ENCODE assay signal across 29 cellular contexts in genomic region chr17:11340798-11341197, GRCh38.
"Had no signal": no experiment of that assay in that cellular context is flagged by ENCODE, and none has a peak within 500 bp of the region (broad histone marks: within the 10 kb centered on the region; RNA-seq: fewer than 3 reads in every experiment).

No MANE protein-coding gene starts in this region.

- H3K9me3 ChIP-seq: ascending aorta, breast epithelium had no signal

- H3K27ac Mint-ChIP-seq: activated CD4-positive, alpha-beta T cell treated with anti-CD3 and anti-CD28 coated beads for 36 hours; activated CD4-positive, alpha-beta T cell treated with anti-CD3 and anti-CD28 coated beads, Interleukin-2, amount 10 ng/mL, durations not matched to agents 7 days and 5 days; activated CD8-positive, alpha-beta memory T cell treated with anti-CD3 and anti-CD28 coated beads, Interleukin-2, amount 10 ng/mL, durations not matched to agents 7 days and 5 days; activated CD8-positive, alpha-beta T cell treated with anti-CD3 and anti-CD28 coated beads, Interleukin-2, amount 10 ng/mL, durations not matched to agents 7 days and 5 days; activated naive CD4-positive, alpha-beta T cell treated with anti-CD3 and anti-CD28 coated beads, Interleukin-2, amount 10 ng/mL, durations not matched to agents 7 days and 5 days; activated naive CD4-positive, alpha-beta T cell treated with anti-CD3 and anti-CD28 coated beads, Interleukin-2, amount 50 U/mL, for 72 hours; activated naive CD8-positive, alpha-beta T cell treated with anti-CD3 and anti-CD28 coated beads, Interleukin-2, amount 10 ng/mL, durations not matched to agents 7 days and 5 days; activated T-cell treated with anti-CD3 and anti-CD28 coated beads, Interleukin-2, amount 50 U/mL, for 24 hours; activated T-cell treated with anti-CD3 and anti-CD28 coated beads, Interleukin-2, amount 50 U/mL, for 72 hours; brain; dendritic cell treated with granulocyte-macrophage colony-stimulating factor and Interleukin-4, amounts not matched to agents 40 ng/mL and 50 ng/mL, for 4 days; endodermal cell had no signal

- H3K27ac ChIP-seq: ascending aorta, breast epithelium, cardiac muscle cell, coronary artery, dorsolateral prefrontal cortex had no signal

- H3K4me3 Mint-ChIP-seq: activated CD4-positive, alpha-beta T cell treated with anti-CD3 and anti-CD28 coated beads for 36 hours; activated CD4-positive, alpha-beta T cell treated with anti-CD3 and anti-CD28 coated beads, Interleukin-2, amount 10 ng/mL, durations not matched to agents 7 days and 5 days; activated CD8-positive, alpha-beta memory T cell treated with anti-CD3 and anti-CD28 coated beads, Interleukin-2, amount 10 ng/mL, durations not matched to agents 7 days and 5 days; activated CD8-positive, alpha-beta T cell treated with anti-CD3 and anti-CD28 coated beads, Interleukin-2, amount 10 ng/mL, durations not matched to agents 7 days and 5 days; activated naive CD4-positive, alpha-beta T cell treated with anti-CD3 and anti-CD28 coated beads, Interleukin-2, amount 10 ng/mL, durations not matched to agents 7 days and 5 days; activated naive CD8-positive, alpha-beta T cell treated with anti-CD3 and anti-CD28 coated beads, Interleukin-2, amount 10 ng/mL, durations not matched to agents 7 days and 5 days; activated T-cell treated with anti-CD3 and anti-CD28 coated beads, Interleukin-2, amount 50 U/mL, for 24 hours; activated T-cell treated with anti-CD3 and anti-CD28 coated beads, Interleukin-2, amount 50 U/mL, for 72 hours; brain; dendritic cell treated with granulocyte-macrophage colony-stimulating factor and Interleukin-4, amounts not matched to agents 40 ng/mL and 50 ng/mL, for 4 days; endodermal cell had no signal

- H3K9me3 Mint-ChIP-seq: activated CD4-positive, alpha-beta T cell treated with anti-CD3 and anti-CD28 coated beads, Interleukin-2, amount 10 ng/mL, durations not matched to agents 7 days and 5 days; activated naive CD4-positive, alpha-beta T cell treated with anti-CD3 and anti-CD28 coated beads, Interleukin-2, amount 50 U/mL, for 72 hours; activated naive CD8-positive, alpha-beta T cell treated with anti-CD3 and anti-CD28 coated beads, Interleukin-2, amount 10 ng/mL, durations not matched to agents 7 days and 5 days; dendritic cell treated with granulocyte-macrophage colony-stimulating factor and Interleukin-4, amounts not matched to agents 40 ng/mL and 50 ng/mL, for 4 days; endodermal cell had no signal

- H3K4me1 Mint-ChIP-seq: activated CD4-positive, alpha-beta T cell treated with anti-CD3 and anti-CD28 coated beads for 36 hours; activated CD4-positive, alpha-beta T cell treated with anti-CD3 and anti-CD28 coated beads, Interleukin-2, amount 10 ng/mL, durations not matched to agents 7 days and 5 days; activated CD8-positive, alpha-beta memory T cell treated with anti-CD3 and anti-CD28 coated beads, Interleukin-2, amount 10 ng/mL, durations not matched to agents 7 days and 5 days; activated naive CD4-positive, alpha-beta T cell treated with anti-CD3 and anti-CD28 coated beads, Interleukin-2, amount 10 ng/mL, durations not matched to agents 7 days and 5 days; activated naive CD8-positive, alpha-beta T cell treated with anti-CD3 and anti-CD28 coated beads, Interleukin-2, amount 10 ng/mL, durations not matched to agents 7 days and 5 days; brain; endodermal cell had no signal

- DNase-seq: activated CD4-positive, alpha-beta T cell treated with anti-CD3 and anti-CD28 coated beads for 36 hours; activated CD4-positive, alpha-beta T cell treated with anti-CD3 and anti-CD28 coated beads, Interleukin-2, amount 10 ng/mL, durations not matched to agents 7 days and 5 days; activated CD4-positive, alpha-beta T cell treated with anti-CD3 and anti-CD28 coated beads, Interleukin-2, amount 50 U/mL, for 48 hours; activated CD4-positive, CD25-positive, alpha-beta regulatory T cell; activated CD4-positive, CD25-positive, alpha-beta regulatory T cell treated with anti-CD3 and anti-CD28 coated beads, Interleukin-2, amount 50 U/mL, for 72 hours; activated CD8-positive, alpha-beta memory T cell treated with anti-CD3 and anti-CD28 coated beads, Interleukin-2, amount 10 ng/mL, durations not matched to agents 7 days and 5 days; activated CD8-positive, alpha-beta memory T cell treated with anti-CD3 and anti-CD28 coated beads, Interleukin-2, amount 50 U/mL, for 48 hours; activated CD8-positive, alpha-beta T cell treated with anti-CD3 and anti-CD28 coated beads, Interleukin-2, amount 10 ng/mL, durations not matched to agents 7 days and 5 days; activated gamma-delta T cell; activated naive CD4-positive, alpha-beta T cell; activated naive CD4-positive, alpha-beta T cell treated with anti-CD3 and anti-CD28 coated beads, Interleukin-2, amount 10 ng/mL, durations not matched to agents 7 days and 5 days; activated naive CD8-positive, alpha-beta T cell treated with anti-CD3 and anti-CD28 coated beads, Interleukin-2, amount 10 ng/mL, durations not matched to agents 7 days and 5 days; activated T-cell treated with anti-CD3 and anti-CD28 coated beads for 4 hours; activated T-cell treated with anti-CD3 and anti-CD28 coated beads, Interleukin-2, amount 50 U/mL, for 24 hours; activated T-cell treated with anti-CD3 and anti-CD28 coated beads, Interleukin-2, amount 50 U/mL, for 72 hours; central memory CD4-positive, alpha-beta T cell; dorsolateral prefrontal cortex; effector memory CD4-positive, alpha-beta T cell; endodermal cell; foreskin fibroblast; T-helper 2 cell had no signal

- H3K4me3 ChIP-seq: ascending aorta, breast epithelium, cardiac muscle cell, coronary artery, dorsolateral prefrontal cortex had no signal

- H3K27me3 Mint-ChIP-seq: activated CD4-positive, alpha-beta T cell treated with anti-CD3 and anti-CD28 coated beads for 36 hours; activated CD4-positive, alpha-beta T cell treated with anti-CD3 and anti-CD28 coated beads, Interleukin-2, amount 10 ng/mL, durations not matched to agents 7 days and 5 days; activated CD8-positive, alpha-beta memory T cell treated with anti-CD3 and anti-CD28 coated beads, Interleukin-2, amount 10 ng/mL, durations not matched to agents 7 days and 5 days; activated naive CD4-positive, alpha-beta T cell treated with anti-CD3 and anti-CD28 coated beads, Interleukin-2, amount 10 ng/mL, durations not matched to agents 7 days and 5 days; activated naive CD8-positive, alpha-beta T cell treated with anti-CD3 and anti-CD28 coated beads, Interleukin-2, amount 10 ng/mL, durations not matched to agents 7 days and 5 days; activated T-cell treated with anti-CD3 and anti-CD28 coated beads, Interleukin-2, amount 50 U/mL, for 24 hours; dendritic cell treated with granulocyte-macrophage colony-stimulating factor and Interleukin-4, amounts not matched to agents 40 ng/mL and 50 ng/mL, for 4 days had no signal

- H3K36me3 Mint-ChIP-seq: activated CD8-positive, alpha-beta memory T cell treated with anti-CD3 and anti-CD28 coated beads, Interleukin-2, amount 10 ng/mL, durations not matched to agents 7 days and 5 days; activated naive CD4-positive, alpha-beta T cell treated with anti-CD3 and anti-CD28 coated beads, Interleukin-2, amount 10 ng/mL, durations not matched to agents 7 days and 5 days; activated naive CD4-positive, alpha-beta T cell treated with anti-CD3 and anti-CD28 coated beads, Interleukin-2, amount 50 U/mL, for 72 hours; activated naive CD8-positive, alpha-beta T cell treated with anti-CD3 and anti-CD28 coated beads, Interleukin-2, amount 10 ng/mL, durations not matched to agents 7 days and 5 days; brain had no signal

- ATAC-seq: activated CD4-positive, alpha-beta T cell treated with anti-CD3 and anti-CD28 coated beads for 36 hours; activated CD8-positive, alpha-beta memory T cell treated with anti-CD3 and anti-CD28 coated beads, Interleukin-2, amount 10 ng/mL, durations not matched to agents 7 days and 5 days; activated CD8-positive, alpha-beta T cell treated with anti-CD3 and anti-CD28 coated beads, Interleukin-2, amount 10 ng/mL, durations not matched to agents 7 days and 5 days; activated naive CD4-positive, alpha-beta T cell treated with anti-CD3 and anti-CD28 coated beads, Interleukin-2, amount 50 U/mL, for 72 hours; activated T-cell treated with anti-CD3 and anti-CD28 coated beads, Interleukin-2, amount 50 U/mL, for 72 hours; esophagus mucosa had no signal

- H3K4me1 ChIP-seq: ascending aorta, breast epithelium had no signal

- H3K36me3 ChIP-seq: ascending aorta, breast epithelium, cardiac muscle cell had no signal

- H3K27me3 ChIP-seq: ascending aorta, breast epithelium, cardiac muscle cell, dorsolateral prefrontal cortex had no signal
